11 cellular contexts compared by ENCODE assay signal in genomic region chr4:10048931-10049655, GRCh38.
"Had no signal": no experiment of that assay in that cellular context is flagged by ENCODE, and none has a peak within 500 bp of the region (broad histone marks: within the 10 kb centered on the region; RNA-seq: fewer than 3 reads in every experiment).

No MANE protein-coding gene starts in this region.

- H3K27me3 ChIP-seq: dorsolateral prefrontal cortex had no signal

- H3K27ac Mint-ChIP-seq: activated naive CD4-positive, alpha-beta T cell treated with anti-CD3 and anti-CD28 coated beads for 36 hours; activated naive CD8-positive, alpha-beta T cell treated with anti-CD3 and anti-CD28 coated beads, Interleukin-2, amount 50 U/mL, for 24 hours; stimulated activated effector memory CD8-positive, alpha-beta T cell treated with anti-CD3 and anti-CD28 coated beads, Interleukin-12 subunit alpha, Interleukin-12 subunit beta, amount 100 ng/mL, for 72 hours had no signal

- H3K9me3 Mint-ChIP-seq: activated naive CD4-positive, alpha-beta T cell treated with anti-CD3 and anti-CD28 coated beads for 36 hours; stimulated activated effector memory CD8-positive, alpha-beta T cell treated with anti-CD3 and anti-CD28 coated beads, Interleukin-12 subunit alpha, Interleukin-12 subunit beta, amount 100 ng/mL, for 72 hours had no signal

- DNase-seq: activated CD4-positive, alpha-beta T cell treated with anti-CD3 and anti-CD28 coated beads, Interleukin-2, amount 50 U/mL, for 1 hour; activated CD8-positive, alpha-beta memory T cell treated with anti-CD3 and anti-CD28 coated beads for 24 hours; activated naive CD4-positive, alpha-beta T cell treated with anti-CD3 and anti-CD28 coated beads for 36 hours; activated naive CD8-positive, alpha-beta T cell treated with anti-CD3 and anti-CD28 coated beads, Interleukin-2, amount 50 U/mL, for 24 hours; activated T-cell treated with anti-CD3 and anti-CD28 coated beads for 4 hours; aorta; dorsolateral prefrontal cortex; midbrain; naive thymus-derived CD4-positive, alpha-beta T cell; retina had no signal

- H3K27ac ChIP-seq: dorsolateral prefrontal cortex had no signal

- ATAC-seq: activated naive CD8-positive, alpha-beta T cell treated with anti-CD3 and anti-CD28 coated beads, Interleukin-2, amount 50 U/mL, for 24 hours; naive thymus-derived CD4-positive, alpha-beta T cell; stimulated activated effector memory CD8-positive, alpha-beta T cell treated with anti-CD3 and anti-CD28 coated beads, Interleukin-12 subunit alpha, Interleukin-12 subunit beta, amount 100 ng/mL, for 72 hours had no signal

- H3K4me3 Mint-ChIP-seq: activated naive CD4-positive, alpha-beta T cell treated with anti-CD3 and anti-CD28 coated beads for 36 hours; activated naive CD8-positive, alpha-beta T cell treated with anti-CD3 and anti-CD28 coated beads, Interleukin-2, amount 50 U/mL, for 24 hours; naive thymus-derived CD4-positive, alpha-beta T cell; stimulated activated effector memory CD8-positive, alpha-beta T cell treated with anti-CD3 and anti-CD28 coated beads, Interleukin-12 subunit alpha, Interleukin-12 subunit beta, amount 100 ng/mL, for 72 hours had no signal

- H3K4me3 ChIP-seq: dorsolateral prefrontal cortex had no signal

- H3K36me3 Mint-ChIP-seq: stimulated activated effector memory CD8-positive, alpha-beta T cell treated with anti-CD3 and anti-CD28 coated beads, Interleukin-12 subunit alpha, Interleukin-12 subunit beta, amount 100 ng/mL, for 72 hours had no signal

- H3K27me3 Mint-ChIP-seq: activated naive CD8-positive, alpha-beta T cell treated with anti-CD3 and anti-CD28 coated beads, Interleukin-2, amount 50 U/mL, for 24 hours; naive thymus-derived CD4-positive, alpha-beta T cell had no signal
